36 cellular contexts compared by ENCODE assay signal in the genomic region with DNA sequence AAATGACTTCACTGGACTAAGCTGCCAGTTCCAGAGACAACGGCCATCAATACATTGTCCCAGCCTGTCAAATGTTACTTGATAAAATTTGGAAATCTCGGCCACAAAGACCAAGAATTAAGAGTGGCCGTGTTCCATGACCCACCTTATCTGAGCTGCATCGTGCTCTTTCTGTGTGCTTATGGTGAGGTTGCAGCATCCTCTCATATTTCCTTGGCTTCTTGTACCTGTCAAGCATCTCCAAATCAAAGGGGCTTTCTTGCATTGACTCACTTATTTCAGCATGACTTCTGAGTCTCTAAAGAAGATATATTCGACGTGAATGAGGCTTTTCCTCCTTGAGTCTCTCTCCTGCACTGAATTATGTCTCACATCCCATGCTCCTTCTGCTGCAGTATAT.
DNase-seq lines count a peak whose midpoint lies in the region; ATAC-seq, FAIRE-seq and TF ChIP-seq lines count a peak whose summit lies in the region.
"Had no signal": no experiment of that assay in that cellular context is flagged by ENCODE, and none has a peak within 500 bp of the region (broad histone marks: within the 10 kb centered on the region; RNA-seq: fewer than 3 reads in every experiment).

No MANE protein-coding gene starts in this region.

- no peak overlapping the region for H4K8ac ChIP-seq in H1 (ENCODE audit: extremely low read depth, insufficient read depth, low read length)

- CTCF ChIA-PET in activated CD4-positive, alpha-beta T cell treated with anti-CD3 and anti-CD28 coated beads, Interleukin-2, amount 10 ng/mL, durations not matched to agents 7 days and 5 days (lab: Charles Lee): no interaction called here
- CTCF ChIA-PET in H1 (lab: Charles Lee; ENCODE audit: partially characterized antibody): interaction anchor here (1.1 to 3.1 kb wide), 5 partner anchors 8 to 71 kb away, joined by 3 to 12 read pairs (median 3); no protein-coding TSS in a partner anchor

- H2BK12ac ChIP-seq in H1 (ENCODE audit: low read depth, low read length): no peak overlapping the region

- no peak overlapping the region for H2BK15ac ChIP-seq in H1 (ENCODE audit: low read length)

- H3K4me1 ChIP-seq in H1 (replicated peaks in 1 of 4; ENCODE audit: control insufficient read depth in 3 of 4, insufficient read depth in 4 of 4, low read length in 3 of 4) (no peaks in the 10 kb centered on the region; a peak in 1 of 7 replicates), endodermal cell (ENCODE audit: control insufficient read depth, insufficient read depth, low read length) (no peaks in the 10 kb centered on the region), esophagus muscularis mucosa (peaks cover 0 to 7% (median 2%) of the 10 kb centered on the region in 4 donors), uterus (no peaks in the 10 kb centered on the region)
- H3K4me1 ChIP-seq: A549; BE2C; BLaER1; BLaER1 treated with 17β-estradiol and CSF1 and Interleukin-3, amounts not matched to agents 10 nM and 100 nM; Caco-2 had no signal

- no peak for TF ChIP-seq EP300 in H1 (IDR thresholded peaks at IDR 0.05; ENCODE audit: borderline replicate concordance in 1 of 2, low read depth in 2 of 2, low read length in 2 of 2)
- no peak for TF ChIP-seq EP300 in esophagus muscularis mucosa (IDR thresholded peaks at IDR 0.05)

- H3K23ac ChIP-seq in H1 (ENCODE audit: insufficient read length): no peak overlapping the region

- POLR2A ChIA-PET in activated CD4-positive, alpha-beta T cell treated with anti-CD3 and anti-CD28 coated beads, Interleukin-2, amount 10 ng/mL, durations not matched to agents 7 days and 5 days (lab: Charles Lee): no interaction called here
- POLR2A ChIA-PET in H1 (lab: Charles Lee; ENCODE audit: partially characterized antibody): no interaction called here

- no peak overlapping the region for H3K18ac ChIP-seq in H1 (ENCODE audit: extremely low read depth, low read length)

- DNase-seq in activated CD4-positive, alpha-beta T cell treated with anti-CD3 and anti-CD28 coated beads, Interleukin-2, amount 10 ng/mL, durations not matched to agents 24 days and 14 days: peak; percentile 28
- no peak for DNase-seq in activated CD4-positive, alpha-beta T cell treated with anti-CD3 and anti-CD28 coated beads, Interleukin-2, amount 10 ng/mL, durations not matched to agents 7 days and 5 days
- DNase-seq in H1 (ENCODE audit: low read depth in 1 of 2, low spot score in 2 of 2) (no peak), endodermal cell (peak; percentile 16), esophagus muscularis mucosa (ENCODE audit: extremely low spot score) (peak; percentile 90), DMS79 treated with DMSO at 0.1 percent for 48 hours (lab: John Stamatoyannopoulos, UW) (no peak), uterus (no peak)
- DNase-seq: 8988T; ACHN; AML-193; BE2C; C1 segment of cervical spinal cord; Caco-2; Calu3; CD4-positive, alpha-beta memory T cell; CD4-positive, alpha-beta T cell; CD4-positive, CD25-positive, alpha-beta regulatory T cell; CD8-positive, alpha-beta memory T cell; CD8-positive, alpha-beta T cell; COR-L47; DMS 273 treated with DMSO at 0.1 percent for 48 hours; DMS153; DMS53; DMS79; DND-41; EL had no signal

- 93% methylated on average over 6 of the region's 6 CpGs; no CpG with 5 or more reads in 1 of the 2 experiments for whole genome bisulfite sequencing in H1 (ENCODE audit: extremely low coverage in 1 of 2, insufficient coverage in 1 of 2, insufficient read length in 1 of 2, insufficient replicate concordance in 2 of 2, low coverage in 1 of 2, low lambda C conversion rate in 2 of 2, missing lambda C conversion rate in 1 of 2), 2 experiments
- WGBS in endodermal cell (ENCODE audit: insufficient coverage in 1 of 2, insufficient read length in 1 of 2), 2 experiments: 87 to 94% methylated on average over 6 of the region's 6 CpGs
- WGBS in esophagus muscularis mucosa: 86% methylated on average over 6 of the region's 6 CpGs

- H3K4me3 Mint-ChIP-seq in activated CD4-positive, alpha-beta T cell treated with anti-CD3 and anti-CD28 coated beads, Interleukin-2, amount 10 ng/mL, durations not matched to agents 24 days and 14 days: no peak overlapping the region
- H3K4me3 Mint-ChIP-seq in activated CD4-positive, alpha-beta T cell treated with anti-CD3 and anti-CD28 coated beads, Interleukin-2, amount 10 ng/mL, durations not matched to agents 7 days and 5 days: no peak overlapping the region
- no peak overlapping the region for H3K4me3 Mint-ChIP-seq in endodermal cell
- H3K4me3 Mint-ChIP-seq: B cell; CD14-positive monocyte; CD4-positive, alpha-beta memory T cell; CD4-positive, alpha-beta T cell; CD4-positive, CD25-positive, alpha-beta regulatory T cell; CD8-positive, alpha-beta memory T cell; CD8-positive, alpha-beta T cell had no signal

- H3K27ac ChIP-seq in H1 (ENCODE audit: low read depth, low read length) (no peak overlapping the region), endodermal cell (ENCODE audit: low read depth, low read length) (no peak overlapping the region), esophagus muscularis mucosa (replicated peaks in 1 of 4) (no peak overlapping the region), uterus (no peak overlapping the region)
- H3K27ac ChIP-seq: 22Rv1; A549; BLaER1; BLaER1 treated with 17β-estradiol and CSF1 and Interleukin-3, amounts not matched to agents 10 nM and 100 nM; C4-2B had no signal

- no peaks in the 10 kb centered on the region for H3K79me1 ChIP-seq in H1 (ENCODE audit: low read depth, low read length)

- no peak overlapping the region for H3K56ac ChIP-seq in H1 (replicated peaks; ENCODE audit: insufficient read length, low read depth, low read length)

- intact Hi-C loops in activated CD4-positive, alpha-beta T cell treated with anti-CD3 and anti-CD28 coated beads, Interleukin-2, amount 10 ng/mL, durations not matched to agents 24 days and 14 days (cut with micrococcal nuclease): no loop called here
- intact Hi-C loops in esophagus muscularis mucosa (cut with DNase I) (no loop called here), uterus (cut with DNase I; ENCODE audit: low total_unique reads) (no loop called here)

- no peak for ATAC-seq in HG03520 (IDR thresholded peaks at IDR 0.05; ENCODE audit: unreplicated experiment)
- ATAC-seq: A549; CD8-positive, alpha-beta T cell had no signal

- H3K23me2 ChIP-seq in H1 (ENCODE audit: low read depth, low read length): no peaks in the 10 kb centered on the region

- H4K5ac ChIP-seq in H1 (ENCODE audit: insufficient read length, low read depth, low read length): no peak overlapping the region

- H3K9me3 ChIP-seq in H1 (ENCODE audit: insufficient read depth in 2 of 2, low read depth in 1 of 2, low read length in 1 of 2) (no peaks in the 10 kb centered on the region), endodermal cell (ENCODE audit: control insufficient read depth, low read length) (no peaks in the 10 kb centered on the region), esophagus muscularis mucosa (no peaks in the 10 kb centered on the region), uterus (no peaks in the 10 kb centered on the region)
- H3K9me3 ChIP-seq: A549; BE2C; BLaER1; BLaER1 treated with 17β-estradiol and CSF1 and Interleukin-3, amounts not matched to agents 10 nM and 100 nM; Caco-2 had no signal

- H4K20me1 ChIP-seq in H1 (replicated peaks in 1 of 2; ENCODE audit: control insufficient read depth in 1 of 2, insufficient read depth in 2 of 2, low read length in 2 of 2): no peaks in the 10 kb centered on the region
- H4K20me1 ChIP-seq: BLaER1; BLaER1 treated with 17β-estradiol and CSF1 and Interleukin-3, amounts not matched to agents 10 nM and 100 nM had no signal

- no peak overlapping the region for H3K4ac ChIP-seq in H1 (replicated peaks; ENCODE audit: insufficient read length, low read depth, low read length)

- no peak overlapping the region for H2BK120ac ChIP-seq in H1 (replicated peaks; ENCODE audit: low read depth, low read length)

- H3K79me2 ChIP-seq in H1 (ENCODE audit: control insufficient read depth in 1 of 2, insufficient read depth in 2 of 2, low read length in 2 of 2): no peaks in the 10 kb centered on the region

- TF ChIP-seq RAD21 in H1 (IDR thresholded peaks at IDR 0.05 in 1 of 2, conservative IDR thresholded peaks at IDR 0.05 in 1 of 2; ENCODE audit: low read depth in 2 of 2, low read length in 2 of 2): no peak

- no peaks in the 10 kb centered on the region for H3K36me3 ChIP-seq in H1 (ENCODE audit: control insufficient read depth in 2 of 4, insufficient read depth in 4 of 4, low read length in 3 of 4)
- H3K36me3 ChIP-seq in endodermal cell (ENCODE audit: control insufficient read depth, insufficient read depth, low read length): no peaks in the 10 kb centered on the region
- no peaks in the 10 kb centered on the region for H3K36me3 ChIP-seq in esophagus muscularis mucosa
- H3K36me3 ChIP-seq in uterus: no peaks in the 10 kb centered on the region
- H3K36me3 ChIP-seq: BE2C; BLaER1; BLaER1 treated with 17β-estradiol and CSF1 and Interleukin-3, amounts not matched to agents 10 nM and 100 nM had no signal

- no peak overlapping the region for H2AK5ac ChIP-seq in H1 (ENCODE audit: low read depth, low read length)

- H3K4me3 ChIP-seq in H1 (ENCODE audit: extremely low read depth in 1 of 4, insufficient read depth in 2 of 4, low read depth in 3 of 4, low read length in 4 of 4) (no peak overlapping the region), endodermal cell (ENCODE audit: low read length) (no peak overlapping the region), esophagus muscularis mucosa (no peak overlapping the region), uterus (no peak overlapping the region)
- H3K4me3 ChIP-seq: A549; BLaER1; BLaER1 treated with 17β-estradiol and CSF1 and Interleukin-3, amounts not matched to agents 10 nM and 100 nM had no signal

- no peak overlapping the region for H4K91ac ChIP-seq in H1 (replicated peaks; ENCODE audit: insufficient read length, low read length)

- no peaks in the 10 kb centered on the region for H3K4me1 Mint-ChIP-seq in activated CD4-positive, alpha-beta T cell treated with anti-CD3 and anti-CD28 coated beads, Interleukin-2, amount 10 ng/mL, durations not matched to agents 24 days and 14 days
- H3K4me1 Mint-ChIP-seq in activated CD4-positive, alpha-beta T cell treated with anti-CD3 and anti-CD28 coated beads, Interleukin-2, amount 10 ng/mL, durations not matched to agents 7 days and 5 days: no peaks in the 10 kb centered on the region
- H3K4me1 Mint-ChIP-seq in endodermal cell: no peaks in the 10 kb centered on the region
- H3K4me1 Mint-ChIP-seq: B cell; CD14-positive monocyte; CD4-positive, alpha-beta memory T cell; CD4-positive, CD25-positive, alpha-beta regulatory T cell; CD8-positive, alpha-beta memory T cell had no signal

- H3K9me3 Mint-ChIP-seq in activated CD4-positive, alpha-beta T cell treated with anti-CD3 and anti-CD28 coated beads, Interleukin-2, amount 10 ng/mL, durations not matched to agents 24 days and 14 days: no peaks in the 10 kb centered on the region
- no peaks in the 10 kb centered on the region for H3K9me3 Mint-ChIP-seq in activated CD4-positive, alpha-beta T cell treated with anti-CD3 and anti-CD28 coated beads, Interleukin-2, amount 10 ng/mL, durations not matched to agents 7 days and 5 days
- peaks cover 2% of the 10 kb centered on the region for H3K9me3 Mint-ChIP-seq in endodermal cell
- H3K9me3 Mint-ChIP-seq: CD14-positive monocyte; CD4-positive, alpha-beta T cell; CD8-positive, alpha-beta T cell had no signal

- no peak overlapping the region for H3K27ac Mint-ChIP-seq in activated CD4-positive, alpha-beta T cell treated with anti-CD3 and anti-CD28 coated beads, Interleukin-2, amount 10 ng/mL, durations not matched to agents 24 days and 14 days
- no peak overlapping the region for H3K27ac Mint-ChIP-seq in activated CD4-positive, alpha-beta T cell treated with anti-CD3 and anti-CD28 coated beads, Interleukin-2, amount 10 ng/mL, durations not matched to agents 7 days and 5 days
- H3K27ac Mint-ChIP-seq in endodermal cell: no peak overlapping the region
- H3K27ac Mint-ChIP-seq: B cell; CD14-positive monocyte; CD4-positive, alpha-beta memory T cell; CD4-positive, alpha-beta T cell; CD4-positive, CD25-positive, alpha-beta regulatory T cell; CD8-positive, alpha-beta memory T cell; CD8-positive, alpha-beta T cell had no signal

- H3K27me3 ChIP-seq in H1 (replicated peaks in 1 of 4; ENCODE audit: control insufficient read depth in 3 of 4, extremely low read depth in 1 of 4, insufficient read depth in 3 of 4, low read length in 3 of 4) (peaks cover 0 to 3% (median 0%) of the 10 kb centered on the region in 4 experiments; a peak in 2 of 7 replicates), endodermal cell (ENCODE audit: control insufficient read depth, insufficient read depth, low read length, poor library complexity, severe bottlenecking) (no peaks in the 10 kb centered on the region), esophagus muscularis mucosa (no peaks in the 10 kb centered on the region), uterus (no peaks in the 10 kb centered on the region)
- H3K27me3 ChIP-seq: BLaER1 had no signal

- H2AFZ ChIP-seq in H1 (ENCODE audit: low read length): peak overlapping the region; percentile 10; the same call in 1 of the 2 replicates

- H3K36me3 Mint-ChIP-seq in activated CD4-positive, alpha-beta T cell treated with anti-CD3 and anti-CD28 coated beads, Interleukin-2, amount 10 ng/mL, durations not matched to agents 24 days and 14 days (ENCODE audit: low read depth): no peaks in the 10 kb centered on the region
- H3K36me3 Mint-ChIP-seq in activated CD4-positive, alpha-beta T cell treated with anti-CD3 and anti-CD28 coated beads, Interleukin-2, amount 10 ng/mL, durations not matched to agents 7 days and 5 days (ENCODE audit: low read depth): no peaks in the 10 kb centered on the region
- no peaks in the 10 kb centered on the region for H3K36me3 Mint-ChIP-seq in endodermal cell (ENCODE audit: low read depth)
- H3K36me3 Mint-ChIP-seq: CD14-positive monocyte; CD4-positive, alpha-beta memory T cell; CD4-positive, CD25-positive, alpha-beta regulatory T cell; CD8-positive, alpha-beta T cell had no signal

- peaks cover 39% of the 10 kb centered on the region for H3K27me3 Mint-ChIP-seq in activated CD4-positive, alpha-beta T cell treated with anti-CD3 and anti-CD28 coated beads, Interleukin-2, amount 10 ng/mL, durations not matched to agents 24 days and 14 days
- H3K27me3 Mint-ChIP-seq in activated CD4-positive, alpha-beta T cell treated with anti-CD3 and anti-CD28 coated beads, Interleukin-2, amount 10 ng/mL, durations not matched to agents 7 days and 5 days: peaks cover 19% of the 10 kb centered on the region
- no peaks in the 10 kb centered on the region for H3K27me3 Mint-ChIP-seq in endodermal cell (ENCODE audit: insufficient read depth)
- H3K27me3 Mint-ChIP-seq: CD4-positive, CD25-positive, alpha-beta regulatory T cell had no signal

- H3K9ac ChIP-seq in H1 (replicated peaks in 1 of 4; ENCODE audit: extremely low read depth in 1 of 4, low read depth in 3 of 4, low read length in 3 of 4): no peak overlapping the region
- H3K9ac ChIP-seq in endodermal cell (ENCODE audit: extremely low read depth, low read length, poor library complexity, severe bottlenecking): no peak overlapping the region
- H3K9ac ChIP-seq: BLaER1; BLaER1 treated with 17β-estradiol and CSF1 and Interleukin-3, amounts not matched to agents 10 nM and 100 nM had no signal

- no peak for TF ChIP-seq POLR2A in H1 (IDR thresholded peaks at IDR 0.05; ENCODE audit: control extremely low read depth in 1 of 2, low read depth in 2 of 2, low read length in 2 of 2)
- no peak for TF ChIP-seq POLR2A in esophagus muscularis mucosa (IDR thresholded peaks at IDR 0.05; ENCODE audit: low read depth)
- TF ChIP-seq POLR2A in uterus (IDR thresholded peaks at IDR 0.05): no peak

- H2BK5ac ChIP-seq in H1 (ENCODE audit: low read depth, low read length): no peak overlapping the region

- TF ChIP-seq CTCF in H1 (IDR thresholded peaks at IDR 0.05; ENCODE audit: control extremely low read depth in 1 of 3, insufficient read depth in 1 of 3, low read depth in 1 of 3, low read length in 3 of 3) (no peak), endodermal cell (conservative IDR thresholded peaks at IDR 0.05) (no peak), esophagus muscularis mucosa (IDR thresholded peaks at IDR 0.05) (no peak), uterus (IDR thresholded peaks at IDR 0.05) (no peak)

- H3K4me2 ChIP-seq in H1 (ENCODE audit: insufficient read depth in 1 of 2, low read depth in 2 of 2, low read length in 2 of 2): no peak overlapping the region
- H3K4me2 ChIP-seq: A549; BLaER1; BLaER1 treated with 17β-estradiol and CSF1 and Interleukin-3, amounts not matched to agents 10 nM and 100 nM had no signal

- H2BK20ac ChIP-seq in H1 (ENCODE audit: low read length): no peak overlapping the region

- FAIRE-seq in H1 (lab: Jason Lieb, UNC): no peak
- FAIRE-seq: A204.1, A549, D721Med had no signal

- no peak overlapping the region for H3K14ac ChIP-seq in H1 (ENCODE audit: insufficient read length)

Comparison
In these comparisons a context has a peak if more than half of its experiments do, and no peak if none do; other contexts are left out.
1. DNase-seq: peak in activated CD4-positive, alpha-beta T cell treated with anti-CD3 and anti-CD28 coated beads, Interleukin-2, amount 10 ng/mL, durations not matched to agents 24 days and 14 days (single experiment), endodermal cell (single experiment) and esophagus muscularis mucosa (single experiment); none in activated CD4-positive, alpha-beta T cell treated with anti-CD3 and anti-CD28 coated beads, Interleukin-2, amount 10 ng/mL, durations not matched to agents 7 days and 5 days (single experiment), H1 (0 of 2), DMS79 treated with DMSO at 0.1 percent for 48 hours (single experiment) and uterus (0 of 2).